ENCODE assay signal across 9 cellular contexts in genomic region chr1:234325878-234326492, GRCh38. TPM values are rescaled to one million over a fixed set of nuclear protein-coding genes. Genes with fewer than 3 reads are reported as not detected.
A peak's percentile ranks its signal among the peaks of the same experiment; 100 is the strongest.
DNase-seq lines count a peak whose midpoint lies in the region; ATAC-seq and FAIRE-seq lines count a peak whose summit lies in the region.
"Had no signal": no experiment of that assay in that cellular context is flagged by ENCODE, and none has a peak within 500 bp of the region (broad histone marks: within the 10 kb centered on the region; RNA-seq: fewer than 3 reads in every experiment).

No MANE protein-coding gene starts in this region.

- H3K27ac Mint-ChIP-seq in activated naive CD4-positive, alpha-beta T cell treated with anti-CD3 and anti-CD28 coated beads for 36 hours, result no peak overlapping the region
- H3K27ac Mint-ChIP-seq in natural killer cell treated with Interleukin-12 subunit alpha and Interleukin-12 subunit beta and Interleukin-15 and Interleukin-18, amount 100 ng/mL, for 72 hours, result peak overlapping the region; percentile 25 to 40

- CTCF ChIA-PET in activated naive CD4-positive, alpha-beta T cell treated with anti-CD3 and anti-CD28 coated beads for 36 hours (lab: Charles Lee), result interaction anchor here (0.6 to 6.8 kb wide), 15 partner anchors 7 to 207 kb away, joined by 3 to 79 read pairs (median 4); no protein-coding TSS in a partner anchor

- peak; percentile 19 for DNase-seq in activated naive CD4-positive, alpha-beta T cell treated with anti-CD3 and anti-CD28 coated beads for 36 hours
- no peak for DNase-seq in natural killer cell treated with Interleukin-12 subunit alpha and Interleukin-12 subunit beta and Interleukin-15 and Interleukin-18, amount 100 ng/mL, for 72 hours (ENCODE audit: low spot score)
- DNase-seq in 8988T (no peak), GM19239 (ENCODE audit: insufficient read length, low spot score) (no peak), amniotic stem cell (lab: John Stamatoyannopoulos, UW) (no peak)
- DNase-seq: NCI-H524 treated with DMSO at 0.1 percent for 48 hours had no signal

- FAIRE-seq in GM19239 (lab: Jason Lieb, UNC), result no peak

- intact Hi-C loops in activated naive CD4-positive, alpha-beta T cell treated with anti-CD3 and anti-CD28 coated beads for 36 hours (cut with micrococcal nuclease), result loop anchor here (1.0 to 10.0 kb wide), 7 partner anchors 47 to 279 kb away; partner anchors contain the start of genes COA6 and TARBP1

- no peaks in the 10 kb centered on the region for H3K9me3 Mint-ChIP-seq in activated naive CD4-positive, alpha-beta T cell treated with anti-CD3 and anti-CD28 coated beads for 36 hours
- no peaks in the 10 kb centered on the region for H3K9me3 Mint-ChIP-seq in natural killer cell treated with Interleukin-12 subunit alpha and Interleukin-12 subunit beta and Interleukin-15 and Interleukin-18, amount 100 ng/mL, for 72 hours

- H3K36me3 Mint-ChIP-seq in activated naive CD4-positive, alpha-beta T cell treated with anti-CD3 and anti-CD28 coated beads for 36 hours (ENCODE audit: low read depth), result no peaks in the 10 kb centered on the region
- H3K36me3 Mint-ChIP-seq in natural killer cell treated with Interleukin-12 subunit alpha and Interleukin-12 subunit beta and Interleukin-15 and Interleukin-18, amount 100 ng/mL, for 72 hours, result no peaks in the 10 kb centered on the region

- H3K4me3 Mint-ChIP-seq in activated naive CD4-positive, alpha-beta T cell treated with anti-CD3 and anti-CD28 coated beads for 36 hours, result peak overlapping the region; percentile 75
- H3K4me3 Mint-ChIP-seq in natural killer cell treated with Interleukin-12 subunit alpha and Interleukin-12 subunit beta and Interleukin-15 and Interleukin-18, amount 100 ng/mL, for 72 hours, result peak overlapping the region; percentile 85

- peak; percentile 6 for ATAC-seq in GM18498 (IDR thresholded peaks at IDR 0.05; ENCODE audit: unreplicated experiment)
- ATAC-seq in HG02852 (IDR thresholded peaks at IDR 0.05; ENCODE audit: unreplicated experiment), result peak; percentile 45
- peak in 1 of 2 donors; percentile 36 for ATAC-seq in natural killer cell treated with Interleukin-12 subunit alpha and Interleukin-12 subunit beta and Interleukin-15 and Interleukin-18, amount 100 ng/mL, for 72 hours
- no peak for ATAC-seq in GM18517 (IDR thresholded peaks at IDR 0.05; ENCODE audit: unreplicated experiment)

- peaks cover 13% of the 10 kb centered on the region for H3K4me1 Mint-ChIP-seq in activated naive CD4-positive, alpha-beta T cell treated with anti-CD3 and anti-CD28 coated beads for 36 hours (ENCODE audit: low read depth)
- peaks cover 23 to 24% of the 10 kb centered on the region in 2 donors for H3K4me1 Mint-ChIP-seq in natural killer cell treated with Interleukin-12 subunit alpha and Interleukin-12 subunit beta and Interleukin-15 and Interleukin-18, amount 100 ng/mL, for 72 hours (ENCODE audit: low read depth in 2 of 2)

- H3K27me3 Mint-ChIP-seq in activated naive CD4-positive, alpha-beta T cell treated with anti-CD3 and anti-CD28 coated beads for 36 hours (ENCODE audit: low read depth), result peaks cover 14% of the 10 kb centered on the region
- H3K27me3 Mint-ChIP-seq in natural killer cell treated with Interleukin-12 subunit alpha and Interleukin-12 subunit beta and Interleukin-15 and Interleukin-18, amount 100 ng/mL, for 72 hours, result peaks cover 28 to 57% of the 10 kb centered on the region in 2 donors

RNA-seq across cellular contexts. Expression of gene COA6, which starts 47.3 kb away (rescaled TPM):
- 10 to 100 TPM; 45.8 to 50.2 TPM for total RNA-seq in activated naive CD4-positive, alpha-beta T cell treated with anti-CD3 and anti-CD28 coated beads for 36 hours
- 10 to 100 TPM; 27.2 to 32.6 TPM for total RNA-seq in natural killer cell treated with Interleukin-12 subunit alpha and Interleukin-12 subunit beta and Interleukin-15 and Interleukin-18, amount 100 ng/mL, for 72 hours
